Comparison of ENCODE assay signal across 19 cellular contexts in the genomic region with DNA sequence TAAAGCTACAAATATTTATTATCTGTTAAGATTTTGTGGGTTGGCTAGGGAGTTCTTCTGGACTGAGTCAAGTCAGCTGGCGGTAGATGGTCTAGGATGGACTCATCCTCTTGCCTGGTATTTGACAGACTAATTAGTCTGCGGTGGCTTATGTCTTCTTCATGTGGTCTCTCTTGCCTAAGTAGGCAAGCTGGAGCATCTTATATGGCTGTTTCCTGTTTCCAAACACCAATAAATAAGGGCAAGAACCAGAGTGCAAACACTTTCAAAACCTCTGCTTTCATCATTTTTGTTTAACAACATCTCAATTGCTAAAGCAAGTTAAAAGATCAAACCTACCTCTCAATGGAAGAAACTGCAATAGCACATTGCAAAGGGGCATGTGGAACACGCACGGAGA.
DNase-seq lines count a peak whose midpoint lies in the region; ATAC-seq and TF ChIP-seq lines count a peak whose summit lies in the region.
"Had no signal": no experiment of that assay in that cellular context is flagged by ENCODE, and none has a peak within 500 bp of the region (broad histone marks: within the 10 kb centered on the region; RNA-seq: fewer than 3 reads in every experiment).

No MANE protein-coding gene starts in this region.

- CTCF ChIA-PET in SK-N-SH (lab: Yijun Ruan, JAX): interaction anchor here (1.1 to 2.9 kb wide), 3 partner anchors 8 to 351 kb away, joined by 3 to 13 read pairs (median 3); no protein-coding TSS in a partner anchor
- CTCF ChIA-PET in RWPE1 (lab: Yijun Ruan, JAX): interaction anchor here (0.5 to 0.7 kb wide), 4 partner anchors 110 to 405 kb away, joined by 3 read pairs; no protein-coding TSS in a partner anchor

- H3K36me3 ChIP-seq in SK-N-SH (replicated peaks in 1 of 2; ENCODE audit: control insufficient read depth in 1 of 2, insufficient read depth in 2 of 2, low read length in 1 of 2): no peaks in the 10 kb centered on the region
- no peaks in the 10 kb centered on the region for H3K36me3 ChIP-seq in hepatocyte (replicated peaks; ENCODE audit: insufficient read depth, low read depth)
- H3K36me3 ChIP-seq: HAP-1, heart left ventricle had no signal

- H3K4me2 ChIP-seq in SK-N-SH: peak overlapping the region; percentile 37
- H3K4me2 ChIP-seq in hepatocyte: no peak overlapping the region

- H3K27ac ChIP-seq in SK-N-SH (ENCODE audit: low read depth in 2 of 2, low read length in 1 of 2): peak overlapping the region in 1 of 2 experiments; percentile 90; a peak in 2 of 4 replicates
- no peak overlapping the region for H3K27ac ChIP-seq in hepatocyte
- H3K27ac ChIP-seq in RWPE1: no peak overlapping the region
- H3K27ac ChIP-seq: heart left ventricle had no signal

- H2AFZ ChIP-seq in SK-N-SH (ENCODE audit: low read depth) (no peak overlapping the region), hepatocyte (no peak overlapping the region)

- no peak overlapping the region for H3K4me3 ChIP-seq in SK-N-SH (ENCODE audit: low read depth in 2 of 2, low read length in 1 of 2)
- no peak overlapping the region for H3K4me3 ChIP-seq in hepatocyte
- H3K4me3 ChIP-seq: HAP-1, heart left ventricle had no signal

- TF ChIP-seq EP300 in SK-N-SH (IDR thresholded peaks at IDR 0.05; ENCODE audit: borderline replicate concordance in 1 of 2, low read depth in 1 of 2, low read length in 1 of 2): peak in 1 of 2 experiments; percentile 34; a peak in 1 of 4 replicates

- no peaks in the 10 kb centered on the region for H3K9me2 ChIP-seq in SK-N-SH
- H3K9me2 ChIP-seq in hepatocyte (replicated peaks; ENCODE audit: insufficient read depth): no peaks in the 10 kb centered on the region

- WGBS in SK-N-SH (ENCODE audit: low lambda C conversion rate): 88% methylated on average over 4 of the region's 4 CpGs
- 60% methylated on average over 4 of the region's 4 CpGs for WGBS in hepatocyte (ENCODE audit: low lambda C conversion rate, missing lambda C conversion rate)

- no peak for ATAC-seq in HG03280 (IDR thresholded peaks at IDR 0.05; ENCODE audit: unreplicated experiment)
- ATAC-seq: heart left ventricle had no signal

- H3K27me3 ChIP-seq in SK-N-SH (ENCODE audit: insufficient read depth) (no peaks in the 10 kb centered on the region), hepatocyte (no peaks in the 10 kb centered on the region)
- H3K27me3 ChIP-seq: heart left ventricle had no signal

- peaks cover 34% of the 10 kb centered on the region for H3F3A ChIP-seq in SK-N-SH (replicated peaks; ENCODE audit: insufficient read depth)

- peaks cover 0 to 23% of the 10 kb centered on the region in 2 experiments; a peak in 2 of 4 replicates for H3K4me1 ChIP-seq in SK-N-SH (ENCODE audit: control insufficient read depth in 1 of 2, insufficient read depth in 2 of 2, low read depth in 1 of 2, low read length in 1 of 2)
- no peaks in the 10 kb centered on the region for H3K4me1 ChIP-seq in hepatocyte (ENCODE audit: insufficient read depth)
- H3K4me1 ChIP-seq: HAP-1, heart left ventricle had no signal

- peak overlapping the region; percentile 55; the same call in 1 of the 2 replicates for H3K9ac ChIP-seq in SK-N-SH

- TF ChIP-seq CTCF in SK-N-SH (IDR thresholded peaks at IDR 0.05) (no peak), hepatocyte (IDR thresholded peaks at IDR 0.05; ENCODE audit: poor library complexity) (no peak), RWPE1 (conservative IDR thresholded peaks at IDR 0.05; ENCODE audit: low read depth) (no peak)

- peak; percentile 68 for DNase-seq in AG08395 (ENCODE audit: low spot score)
- peak; percentile 45 for DNase-seq in HT1080 (ENCODE audit: low read depth)
- DNase-seq in SK-N-SH: no peak
- DNase-seq in hepatocyte (ENCODE audit: low spot score): peak; percentile 20
- DNase-seq in amniotic stem cell (lab: John Stamatoyannopoulos, UW): no peak
- no peak for DNase-seq in Kasumi-1 (lab: John Stamatoyannopoulos, UW)
- no peak for DNase-seq in RWPE1 (ENCODE audit: low spot score)
- DNase-seq: ACHN; activated CD8-positive, alpha-beta memory T cell treated with anti-CD3 and anti-CD28 coated beads, Interleukin-2, amount 50 U/mL, for 48 hours; anterior cingulate cortex; DMS 273 treated with DMSO at 0.1 percent for 48 hours; effector CD4-positive, alpha-beta T cell; heart left ventricle; NCI-H446 treated with DMSO at 0.1 percent for 48 hours; nucleus accumbens; Right ventricle myocardium superior; stimulated activated CD4-positive, alpha-beta T cell treated with anti-CD3 and anti-CD28 coated beads, Interleukin-15, amount 100 ng/mL, for 24 hours had no signal

- H3K9me3 ChIP-seq in SK-N-SH (no peaks in the 10 kb centered on the region), hepatocyte (ENCODE audit: low read depth) (no peaks in the 10 kb centered on the region)
- H3K9me3 ChIP-seq: HAP-1, heart left ventricle had no signal

- POLR2A ChIA-PET in SK-N-SH (lab: Yijun Ruan, JAX): no interaction called here
- POLR2A ChIA-PET in RWPE1 (lab: Yijun Ruan, JAX; ENCODE audit: low non-redundant PET): no interaction called here

- no peak for TF ChIP-seq RAD21 in SK-N-SH (IDR thresholded peaks at IDR 0.05; ENCODE audit: low read length)

- H3K79me2 ChIP-seq in SK-N-SH (ENCODE audit: insufficient read depth): no peaks in the 10 kb centered on the region
- no peaks in the 10 kb centered on the region for H3K79me2 ChIP-seq in hepatocyte

- no peaks in the 10 kb centered on the region for H4K20me1 ChIP-seq in SK-N-SH (ENCODE audit: insufficient read depth)
- H4K20me1 ChIP-seq in hepatocyte (ENCODE audit: insufficient read depth, poor library complexity, severe bottlenecking): no peaks in the 10 kb centered on the region

TF ChIP-seq in SK-N-SH, 30 proteins besides CTCF, POLR2A, EP300 and RAD21:
- TF ChIP-seq TEAD4 (IDR thresholded peaks at IDR 0.05; ENCODE audit: borderline replicate concordance, insufficient read depth): peak; percentile 43; the same call in 1 of the 2 replicates
- peak; percentile 58 for TF ChIP-seq TCF12 (IDR thresholded peaks at IDR 0.05)
- TF ChIP-seq JUND (IDR thresholded peaks at IDR 0.05): peak; percentile 21; the same call in 1 of the 2 replicates
- TF ChIP-seq FOSL2 (IDR thresholded peaks at IDR 0.05; ENCODE audit: borderline replicate concordance, low read depth): no peak
- peak; percentile 62; the same call in 1 of the 2 replicates for TF ChIP-seq PBX3 (IDR thresholded peaks at IDR 0.05)
- TF ChIP-seq NRF1 (IDR thresholded peaks at IDR 0.05; ENCODE audit: low read depth, low read length): no peak

Comparison
In these comparisons a context has a peak if more than half of its experiments do, and no peak if none do; other contexts are left out.
1. DNase-seq: peak in AG08395 (single experiment), HT1080 (single experiment) and hepatocyte (single experiment); none in SK-N-SH (single experiment), amniotic stem cell (single experiment), Kasumi-1 (0 of 2) and RWPE1 (single experiment).